ENCODE assay signal across 16 cellular contexts in the genomic region with DNA sequence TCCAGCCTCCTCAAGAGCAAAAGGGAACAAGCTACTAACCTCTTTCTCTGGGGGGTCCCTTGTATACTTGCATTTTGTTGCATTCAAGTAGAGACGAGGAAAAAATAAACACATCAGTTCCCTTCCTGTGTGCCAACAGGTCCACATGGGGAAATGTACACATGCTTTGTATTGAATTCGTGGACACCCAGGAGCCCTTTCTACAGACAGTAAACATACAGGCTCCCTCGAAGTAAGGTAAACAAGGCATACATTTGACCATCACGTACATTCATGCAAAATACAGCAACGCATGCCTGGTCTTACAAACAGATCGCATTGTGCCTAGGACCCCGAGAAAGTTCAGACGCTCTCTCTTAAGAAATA. TPM values are rescaled to one million over a fixed set of nuclear protein-coding genes. Genes with fewer than 3 reads are reported as not detected.
A peak's percentile ranks its signal among the peaks of the same experiment; 100 is the strongest.
DNase-seq lines count a peak whose midpoint lies in the region; ATAC-seq, FAIRE-seq and TF ChIP-seq lines count a peak whose summit lies in the region.
"Had no signal": no experiment of that assay in that cellular context is flagged by ENCODE, and none has a peak within 500 bp of the region (broad histone marks: within the 10 kb centered on the region; RNA-seq: fewer than 3 reads in every experiment).

No MANE protein-coding gene starts in this region.

- no peak overlapping the region for H3K27ac Mint-ChIP-seq in activated naive CD8-positive, alpha-beta T cell
- H3K27ac Mint-ChIP-seq in activated naive CD8-positive, alpha-beta T cell treated with anti-CD3 and anti-CD28 coated beads, Interleukin-2, amount 50 U/mL, for 24 hours: no peak overlapping the region
- H3K27ac Mint-ChIP-seq in activated B cell treated with CpG ODN at 0.5 μM for 24 hours: no peak overlapping the region

- H3K4me1 Mint-ChIP-seq in activated naive CD8-positive, alpha-beta T cell (ENCODE audit: low read depth): peaks cover 22% of the 10 kb centered on the region
- peaks cover 11% of the 10 kb centered on the region for H3K4me1 Mint-ChIP-seq in activated naive CD8-positive, alpha-beta T cell treated with anti-CD3 and anti-CD28 coated beads, Interleukin-2, amount 50 U/mL, for 24 hours
- H3K4me1 Mint-ChIP-seq in activated B cell treated with CpG ODN at 0.5 μM for 24 hours: peaks cover 25% of the 10 kb centered on the region

- FAIRE-seq in frontal cortex (lab: Jason Lieb, UNC): no peak

- no peak for DNase-seq in activated naive CD8-positive, alpha-beta T cell treated with anti-CD3 and anti-CD28 coated beads, Interleukin-2, amount 50 U/mL, for 24 hours
- DNase-seq in activated B cell treated with CpG ODN at 0.5 μM for 24 hours: no peak
- no peak for DNase-seq in right lobe of liver
- DNase-seq in posterior vena cava (ENCODE audit: low spot score): no peak
- no peak for DNase-seq in frontal cortex (ENCODE audit: low spot score in 2 of 2)
- DNase-seq in NK-92 (lab: John Stamatoyannopoulos, UW; ENCODE audit: unreplicated experiment): no peak
- DNase-seq: amniotic stem cell; kidney glomerular epithelial cell; NCI-H1436; RPMI8226; stimulated activated naive CD4-positive, alpha-beta T cell treated with Interleukin-2 at 50 U/mL for 16 hours had no signal

- H3K27me3 Mint-ChIP-seq in activated naive CD8-positive, alpha-beta T cell: peaks cover 39% of the 10 kb centered on the region
- H3K27me3 Mint-ChIP-seq in activated naive CD8-positive, alpha-beta T cell treated with anti-CD3 and anti-CD28 coated beads, Interleukin-2, amount 50 U/mL, for 24 hours: peaks cover 66% of the 10 kb centered on the region
- peaks cover 73% of the 10 kb centered on the region for H3K27me3 Mint-ChIP-seq in activated B cell treated with CpG ODN at 0.5 μM for 24 hours

- no peaks in the 10 kb centered on the region for H3K9me3 Mint-ChIP-seq in activated naive CD8-positive, alpha-beta T cell (ENCODE audit: low read depth)
- H3K9me3 Mint-ChIP-seq in activated naive CD8-positive, alpha-beta T cell treated with anti-CD3 and anti-CD28 coated beads, Interleukin-2, amount 50 U/mL, for 24 hours: no peaks in the 10 kb centered on the region
- H3K9me3 Mint-ChIP-seq in activated B cell treated with CpG ODN at 0.5 μM for 24 hours: no peaks in the 10 kb centered on the region

- WGBS in right lobe of liver (ENCODE audit: insufficient coverage, low coverage, low lambda C conversion rate, missing lambda C conversion rate): 16% methylated on average over 8 of the region's 8 CpGs

- peaks cover 0 to 21% (median 7%) of the 10 kb centered on the region in 4 donors for H3K4me1 ChIP-seq in right lobe of liver
- H3K4me1 ChIP-seq in subcutaneous abdominal adipose tissue (ENCODE audit: control insufficient read depth in 5 of 5, insufficient read depth in 5 of 5, low read length in 5 of 5): peaks cover 0 to 32% (median 28%) of the 10 kb centered on the region in 5 donors

- intact Hi-C loops in activated B cell treated with CpG ODN at 0.5 μM for 24 hours (cut with micrococcal nuclease): no loop called here
- intact Hi-C loops in right lobe of liver (cut with DNase I): no loop called here
- intact Hi-C loops in posterior vena cava (cut with DNase I): no loop called here

- peak overlapping the region in 1 of 3 donors; percentile 44 for H3K27ac ChIP-seq in right lobe of liver
- H3K27ac ChIP-seq in subcutaneous abdominal adipose tissue (ENCODE audit: low read depth, low read length): no peak overlapping the region
- H3K27ac ChIP-seq: BLaER1, epithelial cell of prostate had no signal

- H3K36me3 ChIP-seq in right lobe of liver (no peaks in the 10 kb centered on the region), subcutaneous abdominal adipose tissue (ENCODE audit: control insufficient read depth in 5 of 5, insufficient read depth in 5 of 5, low read length in 5 of 5) (no peaks in the 10 kb centered on the region)
- H3K36me3 ChIP-seq: BLaER1 had no signal

- H3K9me3 ChIP-seq in right lobe of liver (no peaks in the 10 kb centered on the region), subcutaneous abdominal adipose tissue (ENCODE audit: control insufficient read depth in 5 of 5, low read length in 5 of 5) (no peaks in the 10 kb centered on the region)
- H3K9me3 ChIP-seq: BLaER1 had no signal

- TF ChIP-seq POLR2A in right lobe of liver (IDR thresholded peaks at IDR 0.05): no peak

- peak overlapping the region; percentile 58 to 69 (median 64) for H3K4me3 ChIP-seq in right lobe of liver
- H3K4me3 ChIP-seq in subcutaneous abdominal adipose tissue (ENCODE audit: low read depth in 1 of 5, low read length in 5 of 5): peak overlapping the region in 3 of 5 donors; percentile 46 to 73 (median 52)

- CTCF ChIA-PET in activated B cell treated with CpG ODN at 0.5 μM for 24 hours (lab: Charles Lee): no interaction called here

- peak overlapping the region; percentile 75 for H3K4me3 Mint-ChIP-seq in activated naive CD8-positive, alpha-beta T cell
- no peak overlapping the region for H3K4me3 Mint-ChIP-seq in activated naive CD8-positive, alpha-beta T cell treated with anti-CD3 and anti-CD28 coated beads, Interleukin-2, amount 50 U/mL, for 24 hours
- H3K4me3 Mint-ChIP-seq in activated B cell treated with CpG ODN at 0.5 μM for 24 hours: peak overlapping the region; percentile 50

- POLR2A ChIA-PET in activated B cell treated with CpG ODN at 0.5 μM for 24 hours (lab: Charles Lee): no interaction called here

- no peak overlapping the region for H3K9ac ChIP-seq in subcutaneous abdominal adipose tissue (ENCODE audit: low read length in 5 of 5)
- H3K9ac ChIP-seq: BLaER1 had no signal

- H3K27me3 ChIP-seq in right lobe of liver: no peaks in the 10 kb centered on the region
- peaks cover 0 to 12% (median 8%) of the 10 kb centered on the region in 5 donors for H3K27me3 ChIP-seq in subcutaneous abdominal adipose tissue (ENCODE audit: control insufficient read depth in 5 of 5, insufficient read depth in 4 of 5, low read length in 5 of 5)

- TF ChIP-seq CTCF in activated B cell treated with CpG ODN at 0.5 μM for 24 hours (IDR thresholded peaks at IDR 0.05) (no peak), right lobe of liver (IDR thresholded peaks at IDR 0.05) (no peak)

- ATAC-seq in activated naive CD8-positive, alpha-beta T cell treated with anti-CD3 and anti-CD28 coated beads, Interleukin-2, amount 50 U/mL, for 24 hours: no peak
- ATAC-seq in activated B cell treated with CpG ODN at 0.5 μM for 24 hours (ENCODE audit: low read depth) (no peak), right lobe of liver (no peak)
- ATAC-seq: activated CD4-positive, CD25-positive, alpha-beta regulatory T cell treated with anti-CD3 and anti-CD28 coated beads, Interleukin-2, amount 50 U/mL, for 24 hours had no signal

- H3K36me3 Mint-ChIP-seq in activated naive CD8-positive, alpha-beta T cell: no peaks in the 10 kb centered on the region
- no peaks in the 10 kb centered on the region for H3K36me3 Mint-ChIP-seq in activated naive CD8-positive, alpha-beta T cell treated with anti-CD3 and anti-CD28 coated beads, Interleukin-2, amount 50 U/mL, for 24 hours (ENCODE audit: low read depth)
- H3K36me3 Mint-ChIP-seq in activated B cell treated with CpG ODN at 0.5 μM for 24 hours (ENCODE audit: low read depth): no peaks in the 10 kb centered on the region

RNA-seq across cellular contexts. Expression of a gene that starts 1.1 kb away (rescaled TPM):
- 0.04 and 0.10 TPM in 2 replicates for total RNA-seq in activated B cell treated with CpG ODN at 0.5 μM for 24 hours
- 10 to 100 TPM in 5 of 6 experiments, 1 to 10 TPM in 1; 8.1 to 25.5 (median 16.2) TPM for total RNA-seq in right lobe of liver
- 10 to 100 TPM; 24.6 to 27.8 TPM for total RNA-seq in posterior vena cava
- total RNA-seq in frontal cortex: 10.6 TPM
